In the genomic region with DNA sequence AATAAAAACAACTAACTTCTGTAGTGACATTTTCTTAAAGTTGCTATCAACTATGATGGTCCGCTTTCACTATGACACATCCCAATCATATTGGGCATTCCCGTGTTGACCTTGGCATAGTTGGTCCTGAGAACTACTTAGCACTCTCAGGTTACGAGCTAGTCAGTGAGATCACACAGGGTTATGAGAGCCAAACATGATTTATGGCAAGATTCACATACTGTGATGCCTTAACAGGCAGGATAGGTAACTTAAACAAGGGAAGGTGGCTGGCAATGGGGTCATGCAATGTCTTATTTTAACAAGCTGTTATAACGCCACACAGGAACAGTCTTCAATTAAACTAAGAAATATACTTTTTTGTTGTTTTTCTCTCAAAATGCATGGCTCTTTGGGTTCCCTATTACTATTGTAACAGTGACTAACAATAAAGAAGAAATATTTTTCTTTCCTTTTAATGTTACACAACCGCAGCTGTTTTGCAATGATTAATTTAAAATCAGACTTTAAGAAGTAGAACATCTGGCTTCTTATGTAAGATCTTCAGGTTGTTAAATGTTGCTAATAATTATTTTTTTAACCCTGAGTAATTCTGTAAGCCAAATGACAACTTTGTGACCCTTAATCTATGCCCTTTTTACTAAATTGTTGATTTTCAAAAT, we compare ENCODE assay signal across 8 cellular contexts. TPM values are rescaled to one million over a fixed set of nuclear protein-coding genes. Genes with fewer than 3 reads are reported as not detected.
DNase-seq lines count a peak whose midpoint lies in the region; ATAC-seq, FAIRE-seq and TF ChIP-seq lines count a peak whose summit lies in the region.
"Not testable (repeated sequence)": the region's sequence is repeated elsewhere in the genome, so short reads cannot be mapped to it uniquely, and the experiment has no call there.
"Had no signal": no experiment of that assay in that cellular context is flagged by ENCODE, and none has a peak within 500 bp of the region (broad histone marks: within the 10 kb centered on the region; RNA-seq: fewer than 3 reads in every experiment).

No MANE protein-coding gene starts in this region.

- peak; percentile 40; the same call in 2 of the 3 replicates for ATAC-seq in K562

- not testable (repeated sequence) for H3K27ac ChIP-seq in HEK293 (ENCODE audit: extremely low read depth, low read depth, low read length); K562 (ENCODE audit: extremely low read depth, low read depth, low read length)

- not testable (repeated sequence) for TF ChIP-seq EP300 in K562 (IDR thresholded peaks at IDR 0.05; ENCODE audit: low read length)

- H3K9me3 ChIP-seq in HEK293 (ENCODE audit: control insufficient read depth, insufficient read depth, low read depth, low read length); K562 (replicated peaks; ENCODE audit: control insufficient read depth, insufficient read depth, low read depth, low read length); skeletal muscle satellite cell (replicated peaks; ENCODE audit: low read length): not testable (repeated sequence)

- POLR2A ChIA-PET in BJ (lab: Charles Lee); HEK293 (lab: Yijun Ruan, JAX); K562 (lab: Yijun Ruan, JAX): not testable (repeated sequence)

- in situ Hi-C loops in K562 (cut with MboI) = not testable (repeated sequence)

- 72% methylated on average over 2 of the region's 5 CpGs for WGBS in K562 (ENCODE audit: insufficient coverage, low coverage, missing lambda C conversion rate)

- CTCF ChIA-PET in BJ (lab: Yijun Ruan, JAX); HEK293 (lab: Yijun Ruan, JAX); K562 (lab: Yijun Ruan, JAX; ENCODE audit: low intra/inter-chr PET ratio): not testable (repeated sequence)

- not testable (repeated sequence) for H4K20me1 ChIP-seq in K562 (replicated peaks; ENCODE audit: control insufficient read depth, insufficient read depth, low read length)

- not testable (repeated sequence) for H3K4me3 ChIP-seq in BJ (ENCODE audit: low read depth, low read length); HEK293 (ENCODE audit: low read depth, low read length); K562; skeletal muscle satellite cell (ENCODE audit: low read length)

- H3K9ac ChIP-seq in K562 (ENCODE audit: insufficient read depth in 1 of 2, low read depth in 2 of 2, low read length in 2 of 2); skeletal muscle satellite cell (ENCODE audit: low read depth, low read length): not testable (repeated sequence)

- DNase-seq in BJ (ENCODE audit: low read depth) = peak; percentile 12
- peak; percentile 53 for DNase-seq in NOMO-1 treated with DMSO at 0.1 percent for 48 hours (lab: John Stamatoyannopoulos, UW; ENCODE audit: unreplicated experiment)
- not testable (repeated sequence) for DNase-seq in K562 (ENCODE audit: extremely low read depth in 1 of 4, low spot score in 3 of 4)
- DNase-seq in fibroblast of peridontal ligament (ENCODE audit: extremely low read depth) = peak; percentile 40
- DNase-seq in iris pigment epithelial cell (ENCODE audit: low read depth) = peak; percentile 15

- not testable (repeated sequence) for H3K9me1 ChIP-seq in K562 (ENCODE audit: control insufficient read depth, insufficient read depth, low read length)

- not testable (repeated sequence) for TF ChIP-seq POLR2A in K562 (conservative IDR thresholded peaks at IDR 0.05)

- not testable (repeated sequence) for TF ChIP-seq CTCF in BJ (IDR thresholded peaks at IDR 0.05; ENCODE audit: insufficient read depth, low read depth, low read length); HEK293 (tag by site-specific recombination; IDR thresholded peaks at IDR 0.05); K562 (IDR thresholded peaks at IDR 0.05 in 2 of 3, conservative IDR thresholded peaks at IDR 0.05 in 1 of 3; ENCODE audit: insufficient read depth in 2 of 3, low read depth in 1 of 3, low read length in 3 of 3)

- not testable (repeated sequence) for H3K27me3 ChIP-seq in BJ (ENCODE audit: control insufficient read depth, insufficient read depth, low read length); K562 (ENCODE audit: control insufficient read depth in 2 of 2, insufficient read depth in 2 of 2, low read length in 2 of 2); skeletal muscle satellite cell (ENCODE audit: control insufficient read depth, insufficient read depth, low read length)

- not testable (repeated sequence) for H3K36me3 ChIP-seq in BJ (ENCODE audit: control insufficient read depth, insufficient read depth, low read length); HEK293 (ENCODE audit: control insufficient read depth in 2 of 2, insufficient read depth in 1 of 2, low read length in 2 of 2); K562 (ENCODE audit: control insufficient read depth, insufficient read depth, low read length); skeletal muscle satellite cell (ENCODE audit: insufficient read depth, low read length)

- not testable (repeated sequence) for H3K79me2 ChIP-seq in K562 (ENCODE audit: control insufficient read depth, insufficient read depth, low read length)

- H3K4me1 ChIP-seq in HEK293 (ENCODE audit: control insufficient read depth, insufficient read depth, low read length); K562 (replicated peaks in 1 of 2; ENCODE audit: control insufficient read depth in 2 of 2, insufficient read depth in 2 of 2, low read length in 2 of 2): not testable (repeated sequence)
- peaks cover 10% of the 10 kb centered on the region for H3K4me1 ChIP-seq in skeletal muscle satellite cell (ENCODE audit: control insufficient read depth, insufficient read depth, low read length)

- not testable (repeated sequence) for H3K4me2 ChIP-seq in K562 (ENCODE audit: insufficient read depth, low read length)
- H3K4me2 ChIP-seq in skeletal muscle satellite cell (ENCODE audit: low read length) = peak overlapping the region; percentile 44

- intact Hi-C loops in K562 (cut with micrococcal nuclease) = not testable (repeated sequence)

- not testable (repeated sequence) for BruUV-seq in K562 (replicated peaks; lab: Mats Ljungman, UMichigan)

- H2AFZ ChIP-seq in K562 (ENCODE audit: low read depth, low read length) = not testable (repeated sequence)

- TF ChIP-seq RAD21 in K562 (CRISPR knock-in tag; conservative IDR thresholded peaks at IDR 0.05 in 1 of 2, IDR thresholded peaks at IDR 0.05 in 1 of 2) = not testable (repeated sequence)

- not testable (repeated sequence) for FAIRE-seq in K562 (lab: Jason Lieb, UNC)

TF ChIP-seq in HEK293, 187 proteins besides CTCF, POLR2A, EP300 and RAD21:
- 0 out of 2 replicates have a peak, but pooled peaks have one; percentile 21 for TF ChIP-seq BCL11A (tag by site-specific recombination; IDR thresholded peaks at IDR 0.05; ENCODE audit: low read depth)
- peak; percentile 54 for TF ChIP-seq ZNF366 (tag by site-specific recombination; conservative IDR thresholded peaks at IDR 0.05)
- TF ChIP-seq ZNF843 (tag by site-specific recombination; IDR thresholded peaks at IDR 0.05) = peak; percentile 28; the same call in 1 of the 2 replicates
- 0 out of 2 replicates have a peak, but pooled peaks have one; percentile 5 for TF ChIP-seq OSR2 (tag by site-specific recombination; IDR thresholded peaks at IDR 0.05)
- TF ChIP-seq ZNF629 (tag by site-specific recombination; IDR thresholded peaks at IDR 0.05) = peak; percentile 55
- TF ChIP-seq ZEB2 (tag by site-specific recombination; IDR thresholded peaks at IDR 0.05) = 0 out of 2 replicates have a peak, but pooled peaks have one; percentile 33

TF ChIP-seq in K562, 482 proteins besides CTCF, POLR2A, EP300 and RAD21:
- peak; percentile 35; the same call in 1 of the 2 replicates for TF ChIP-seq CEBPB (tag; IDR thresholded peaks at IDR 0.05)
TF ChIP-seq in K562: peak in this region for 1; not testable (repeated sequence) for 481.

RNA-seq across cellular contexts. Expression of a gene that starts 33.8 kb away (rescaled TPM):
- polyA plus RNA-seq in BJ (2011; rRNA removed) (1.8 and 2.2 TPM in 2 replicates), K562 (2011; rRNA removed) (1.9 and 3.0 TPM in 2 replicates), K562 (2014; fragmentation: Illumina TruSeq; extraction: Trizol) (1.9 and 2.3 TPM in 2 replicates), K562 (2014; fragmentation: Nextera tagmentation; extraction: Ambion mirVana) (under 1 TPM; 0.51 to 0.62 TPM), K562 (2014; rRNA removed) (2.0 and 2.4 TPM in 2 replicates)
- polyA minus RNA-seq in BJ (2011; rRNA and poly(A)+ RNA removed) = 1.0 and 1.1 TPM in 2 replicates
- 3.7 and 5.2 TPM in 2 replicates for total RNA-seq in K562 (2011; cell fraction: chromatin; rRNA removed; ENCODE audit: low replicate concordance)
- total RNA-seq in K562 (2011; cell fraction: nucleolus; rRNA removed) = 1.5 and 2.1 TPM in 2 replicates
- 4.3 and 5.7 TPM in 2 replicates for total RNA-seq in K562 (2011; cell fraction: nucleoplasm; rRNA removed)
- total RNA-seq in K562 (2014; rRNA removed) (1.7 and 2.9 TPM in 2 replicates), K562 (2014; rRNA removed; fragmentation: Illumina TruSeq; extraction: Trizol) (1.8 and 2.4 TPM in 2 replicates), K562 (2015; rRNA removed; fragmentation: Illumina TruSeq; extraction: Trizol) (3.0 and 3.3 TPM in 2 replicates), K562 (2021) (0.96 and 1.8 TPM in 2 replicates)
- polyA plus RNA-seq in K562 (2011; cell fraction: cytosol; rRNA removed) = 0.30 and 1.3 TPM in 2 replicates
- 6.3 and 11.8 TPM in 2 replicates for polyA plus RNA-seq in K562 (2011; cell fraction: nucleus; rRNA removed)
- 2.0 and 4.1 TPM in 2 replicates for polyA plus RNA-seq in K562 (2012)
- polyA minus RNA-seq in K562 (2011; rRNA and poly(A)+ RNA removed) = 1.9 and 3.8 TPM in 2 replicates
- not detected in 2 replicates for polyA minus RNA-seq in K562 (2011; cell fraction: cytosol; rRNA and poly(A)+ RNA removed)
- polyA minus RNA-seq in K562 (2011; cell fraction: nucleus; rRNA and poly(A)+ RNA removed) = 2.3 and 3.7 TPM in 2 replicates
- 0.25 TPM in 1 of 2 replicates, not detected in the other for total RNA-seq in skeletal muscle satellite cell (2012; rRNA removed)
- polyA plus RNA-seq: CD14-positive monocyte had no signal
